Comparison of ENCODE assay signal across 12 cellular contexts in the genomic region with DNA sequence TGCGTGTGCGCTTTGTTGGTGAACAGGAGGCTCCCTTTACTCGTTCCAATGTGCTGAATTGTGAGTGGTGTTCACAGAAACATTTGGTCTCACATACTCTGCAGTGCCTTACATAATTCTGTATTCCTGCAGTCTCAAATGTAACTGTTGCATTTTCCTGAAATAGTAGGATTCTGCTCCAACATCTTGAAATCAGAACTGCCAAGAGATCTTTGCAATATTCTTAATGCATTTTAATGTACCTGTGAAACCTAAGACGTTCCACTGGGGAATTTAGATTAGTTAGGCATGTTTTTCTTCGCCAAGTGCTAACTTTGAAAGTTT.
DNase-seq lines count a peak whose midpoint lies in the region; ATAC-seq and TF ChIP-seq lines count a peak whose summit lies in the region.
"Had no signal": no experiment of that assay in that cellular context is flagged by ENCODE, and none has a peak within 500 bp of the region (broad histone marks: within the 10 kb centered on the region; RNA-seq: fewer than 3 reads in every experiment).

No MANE protein-coding gene starts in this region.

- H3K4me3 Mint-ChIP-seq in HFFc6 (peak overlapping the region; percentile 85), chondrocyte (ENCODE audit: unreplicated experiment) (peak overlapping the region; percentile 79)
- H3K4me3 Mint-ChIP-seq in stimulated activated naive B cell treated with anti-CD40 and anti-IgM and Interleukin-4, amounts not matched to agents 10 μg/mL and 1 μg/mL and 100 μg/mL, for 72 hours = peak overlapping the region; percentile 67 to 71
- no peak overlapping the region for H3K4me3 Mint-ChIP-seq in effector memory CD8-positive, alpha-beta T cell

- H3K18ac ChIP-seq in mesenchymal stem cell (ENCODE audit: low read depth in 1 of 2, low read length in 2 of 2) = peak overlapping the region in 1 of 2 experiments; percentile 67

- peaks cover 12 to 41% of the 10 kb centered on the region in 2 experiments for H3K27me3 ChIP-seq in mesenchymal stem cell (ENCODE audit: control insufficient read depth in 1 of 2, insufficient read depth in 1 of 2, low read length in 2 of 2)

- peak overlapping the region in 1 of 2 experiments; percentile 83 for H3K4me3 ChIP-seq in mesenchymal stem cell (ENCODE audit: insufficient read depth in 1 of 2, low read depth in 1 of 2, low read length in 2 of 2)

- H3K36me3 Mint-ChIP-seq in HFFc6 (ENCODE audit: low read depth) = no peaks in the 10 kb centered on the region; the same call in 1 of the 2 replicates
- H3K36me3 Mint-ChIP-seq in chondrocyte (ENCODE audit: low read depth) = no peaks in the 10 kb centered on the region
- H3K36me3 Mint-ChIP-seq in stimulated activated naive B cell treated with anti-CD40 and anti-IgM and Interleukin-4, amounts not matched to agents 10 μg/mL and 1 μg/mL and 100 μg/mL, for 72 hours = no peaks in the 10 kb centered on the region
- H3K36me3 Mint-ChIP-seq in activated naive CD4-positive, alpha-beta T cell treated with anti-CD3 and anti-CD28 coated beads, Interleukin-2, amount 50 U/mL, for 72 hours = no peaks in the 10 kb centered on the region
- H3K36me3 Mint-ChIP-seq in effector memory CD8-positive, alpha-beta T cell (ENCODE audit: insufficient read depth) = no peaks in the 10 kb centered on the region

- H3K79me1 ChIP-seq in mesenchymal stem cell (replicated peaks; ENCODE audit: low read length, poor library complexity, severe bottlenecking) = no peaks in the 10 kb centered on the region

- no peak overlapping the region for H2BK12ac ChIP-seq in mesenchymal stem cell (ENCODE audit: low read length in 2 of 2)

- H2BK5ac ChIP-seq in mesenchymal stem cell (ENCODE audit: low read depth, low read length, poor library complexity, severe bottlenecking) = no peak overlapping the region

- peak overlapping the region; percentile 66 for H3K9ac ChIP-seq in mesenchymal stem cell (ENCODE audit: low read length)

- H3K27me3 Mint-ChIP-seq in HFFc6 (ENCODE audit: insufficient read depth) (peaks cover 32% of the 10 kb centered on the region), chondrocyte (ENCODE audit: low read depth) (peaks cover 51% of the 10 kb centered on the region)
- peaks cover 26 to 43% of the 10 kb centered on the region in 2 donors for H3K27me3 Mint-ChIP-seq in stimulated activated naive B cell treated with anti-CD40 and anti-IgM and Interleukin-4, amounts not matched to agents 10 μg/mL and 1 μg/mL and 100 μg/mL, for 72 hours
- peaks cover 50 to 72% of the 10 kb centered on the region in 2 donors for H3K27me3 Mint-ChIP-seq in effector memory CD8-positive, alpha-beta T cell

- H2AK5ac ChIP-seq in mesenchymal stem cell (ENCODE audit: low read length, severe bottlenecking) = no peak overlapping the region

- H3K4me2 ChIP-seq in mesenchymal stem cell (ENCODE audit: low read length, poor library complexity, severe bottlenecking) = peak overlapping the region; percentile 58

- H4K8ac ChIP-seq in mesenchymal stem cell (ENCODE audit: low read length) = no peak overlapping the region

- H3K14ac ChIP-seq in mesenchymal stem cell (ENCODE audit: low read length in 2 of 2) = no peak overlapping the region

- 24% methylated on average over 4 of the region's 5 CpGs for WGBS in mesenchymal stem cell

- no peaks in the 10 kb centered on the region for H3K9me3 Mint-ChIP-seq in HFFc6
- H3K9me3 Mint-ChIP-seq in chondrocyte (ENCODE audit: low read depth) = no peaks in the 10 kb centered on the region
- no peaks in the 10 kb centered on the region for H3K9me3 Mint-ChIP-seq in stimulated activated naive B cell treated with anti-CD40 and anti-IgM and Interleukin-4, amounts not matched to agents 10 μg/mL and 1 μg/mL and 100 μg/mL, for 72 hours
- H3K9me3 Mint-ChIP-seq in activated naive CD4-positive, alpha-beta T cell treated with anti-CD3 and anti-CD28 coated beads, Interleukin-2, amount 50 U/mL, for 72 hours = no peaks in the 10 kb centered on the region
- H3K9me3 Mint-ChIP-seq in effector memory CD8-positive, alpha-beta T cell = no peaks in the 10 kb centered on the region

- peaks cover 14% of the 10 kb centered on the region for H3K4me1 Mint-ChIP-seq in HFFc6 (ENCODE audit: low read depth)
- H3K4me1 Mint-ChIP-seq in chondrocyte (ENCODE audit: low read depth) = peaks cover 9% of the 10 kb centered on the region
- H3K4me1 Mint-ChIP-seq in stimulated activated naive B cell treated with anti-CD40 and anti-IgM and Interleukin-4, amounts not matched to agents 10 μg/mL and 1 μg/mL and 100 μg/mL, for 72 hours = peaks cover 5 to 13% of the 10 kb centered on the region in 2 donors
- peaks cover 0 to 5% of the 10 kb centered on the region in 2 donors for H3K4me1 Mint-ChIP-seq in effector memory CD8-positive, alpha-beta T cell (ENCODE audit: low read depth in 2 of 2)

- H2BK120ac ChIP-seq in mesenchymal stem cell (ENCODE audit: low read depth, low read length) = no peak overlapping the region

- H2AFZ ChIP-seq in mesenchymal stem cell (ENCODE audit: low read depth, low read length) = peak overlapping the region; percentile 67

- H3K23ac ChIP-seq in mesenchymal stem cell (ENCODE audit: low read length in 2 of 2) = peak overlapping the region in 1 of 2 experiments; percentile 14

- DNase-seq in HFFc6 = no peak
- DNase-seq in chondrocyte (ENCODE audit: low spot score) = no peak
- DNase-seq in mesenchymal stem cell = no peak
- no peak for DNase-seq in stimulated activated naive B cell treated with anti-CD40 and anti-IgM and Interleukin-4, amounts not matched to agents 10 μg/mL and 1 μg/mL and 100 μg/mL, for 72 hours
- no peak for DNase-seq in activated naive CD4-positive, alpha-beta T cell treated with anti-CD3 and anti-CD28 coated beads, Interleukin-2, amount 50 U/mL, for 72 hours (ENCODE audit: low spot score in 2 of 2)
- no peak for DNase-seq in central memory CD4-positive, alpha-beta T cell
- DNase-seq in effector memory CD8-positive, alpha-beta T cell = no peak
- DNase-seq in DMS53 treated with DMSO at 0.1 percent for 48 hours (lab: John Stamatoyannopoulos, UW; ENCODE audit: unreplicated experiment) = no peak
- DNase-seq: activated T-cell treated with anti-CD3 and anti-CD28 coated beads, Interleukin-2, amount 50 U/mL, for 1 hour; NCI-H446 treated with DMSO at 0.1 percent for 48 hours; SHP77; WERI-Rb-1 had no signal

- no peak overlapping the region for H4K91ac ChIP-seq in mesenchymal stem cell (ENCODE audit: low read length)

- no peaks in the 10 kb centered on the region for H3K9me3 ChIP-seq in mesenchymal stem cell (ENCODE audit: control insufficient read depth, low read length)

- peaks cover 6% of the 10 kb centered on the region for H3K4me1 ChIP-seq in mesenchymal stem cell (ENCODE audit: control insufficient read depth, insufficient read depth, low read depth, low read length)

- H3K36me3 ChIP-seq in mesenchymal stem cell (ENCODE audit: control insufficient read depth in 1 of 2, insufficient read depth in 2 of 2, low read depth in 1 of 2, low read length in 2 of 2) = no peaks in the 10 kb centered on the region
- H3K36me3 ChIP-seq: WERI-Rb-1 had no signal

- no peak for TF ChIP-seq CTCF in HFFc6 (IDR thresholded peaks at IDR 0.05)
- TF ChIP-seq CTCF in chondrocyte (IDR thresholded peaks at IDR 0.05) = no peak

- ATAC-seq in stimulated activated naive B cell treated with anti-CD40 and anti-IgM and Interleukin-4, amounts not matched to agents 10 μg/mL and 1 μg/mL and 100 μg/mL, for 72 hours (replicated peaks) = no peak
- no peak for ATAC-seq in activated naive CD4-positive, alpha-beta T cell treated with anti-CD3 and anti-CD28 coated beads, Interleukin-2, amount 50 U/mL, for 72 hours
- no peak for ATAC-seq in effector memory CD8-positive, alpha-beta T cell (replicated peaks)

- H3K27ac Mint-ChIP-seq in HFFc6 (no peak overlapping the region), chondrocyte (ENCODE audit: unreplicated experiment) (no peak overlapping the region)
- no peak overlapping the region for H3K27ac Mint-ChIP-seq in stimulated activated naive B cell treated with anti-CD40 and anti-IgM and Interleukin-4, amounts not matched to agents 10 μg/mL and 1 μg/mL and 100 μg/mL, for 72 hours
- H3K27ac Mint-ChIP-seq in activated naive CD4-positive, alpha-beta T cell treated with anti-CD3 and anti-CD28 coated beads, Interleukin-2, amount 50 U/mL, for 72 hours = no peak overlapping the region
- H3K27ac Mint-ChIP-seq in effector memory CD8-positive, alpha-beta T cell = no peak overlapping the region

- no peak overlapping the region for H3K27ac ChIP-seq in mesenchymal stem cell (ENCODE audit: low read length, poor library complexity, severe bottlenecking)
- H3K27ac ChIP-seq: WERI-Rb-1 had no signal

- H2BK15ac ChIP-seq in mesenchymal stem cell (ENCODE audit: low read depth, poor library complexity, severe bottlenecking) = no peak overlapping the region

- no peak overlapping the region for H3K4ac ChIP-seq in mesenchymal stem cell (ENCODE audit: low read depth in 1 of 2, low read length in 2 of 2)

Comparison
In these comparisons a context has a peak if more than half of its experiments do, and no peak if none do; other contexts are left out.
1. H3K4me3 Mint-ChIP-seq: peak in HFFc6 (single experiment), chondrocyte (single experiment) and stimulated activated naive B cell treated with anti-CD40 and anti-IgM and Interleukin-4, amounts not matched to agents 10 μg/mL and 1 μg/mL and 100 μg/mL, for 72 hours (2 of 2); none in effector memory CD8-positive, alpha-beta T cell (0 of 2).